26 cellular contexts compared by ENCODE assay signal in the genomic region with DNA sequence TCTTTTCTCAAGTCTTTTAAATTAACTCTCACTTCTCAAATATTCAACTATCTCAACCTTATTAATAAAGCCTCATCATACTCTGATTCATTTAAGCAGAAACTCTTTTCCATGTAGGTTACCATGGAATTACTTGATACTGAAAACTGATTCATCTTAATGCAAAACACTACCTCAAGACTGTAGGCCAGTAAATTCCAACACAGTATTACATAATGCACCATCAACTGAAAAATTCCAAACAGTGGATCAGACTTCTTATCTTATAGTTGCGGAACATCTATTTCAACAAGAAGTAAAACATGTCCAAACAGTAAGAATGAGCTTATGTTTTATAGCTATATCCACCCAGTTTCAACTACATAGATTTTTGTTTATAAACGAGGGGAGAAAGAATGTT.
DNase-seq lines count a peak whose midpoint lies in the region; ATAC-seq, FAIRE-seq and TF ChIP-seq lines count a peak whose summit lies in the region.
"Had no signal": no experiment of that assay in that cellular context is flagged by ENCODE, and none has a peak within 500 bp of the region (broad histone marks: within the 10 kb centered on the region; RNA-seq: fewer than 3 reads in every experiment).

No MANE protein-coding gene starts in this region.

- TF ChIP-seq POLR2A in H54 (IDR thresholded peaks at IDR 0.05; ENCODE audit: low read depth, low read length) (no peak), K562 (conservative IDR thresholded peaks at IDR 0.05) (no peak)

- TF ChIP-seq RAD21 in K562 (CRISPR knock-in tag; conservative IDR thresholded peaks at IDR 0.05 in 1 of 2, IDR thresholded peaks at IDR 0.05 in 1 of 2): no peak

- H3K27ac Mint-ChIP-seq in activated CD4-positive, alpha-beta memory T cell treated with anti-CD3 and anti-CD28 coated beads, Interleukin-2, amount 10 ng/mL, durations not matched to agents 7 days and 5 days: no peak overlapping the region
- H3K27ac Mint-ChIP-seq in activated CD4-positive, alpha-beta T cell treated with anti-CD3 and anti-CD28 coated beads, Interleukin-2, amount 10 ng/mL, durations not matched to agents 7 days and 5 days: no peak overlapping the region
- H3K27ac Mint-ChIP-seq: activated naive CD8-positive, alpha-beta T cell treated with anti-CD3 and anti-CD28 coated beads, Interleukin-2, amount 50 U/mL, for 24 hours; H9; naive thymus-derived CD4-positive, alpha-beta T cell; T-helper 2 cell treated with Interferon-gamma antibody and Interleukin-4, amounts not matched to agents 5 μg/mL and 100 μg/mL, for 36 hours; type B pancreatic cell had no signal

- intact Hi-C loops in K562 (cut with micrococcal nuclease): no loop called here
- intact Hi-C loops in ascending aorta (cut with DNase I): no loop called here
- intact Hi-C loops in left ventricle myocardium superior (cut with micrococcal nuclease): no loop called here

- H3K4me1 ChIP-seq in K562 (replicated peaks in 1 of 2; ENCODE audit: control insufficient read depth in 2 of 2, insufficient read depth in 2 of 2, low read length in 2 of 2) (no peaks in the 10 kb centered on the region; a peak in 1 of 5 replicates), ascending aorta (no peaks in the 10 kb centered on the region)
- H3K4me1 ChIP-seq: stomach had no signal

- TF ChIP-seq CTCF in AG04449 (IDR thresholded peaks at IDR 0.05; ENCODE audit: insufficient read depth, low read length, missing control alignments): no peak
- TF ChIP-seq CTCF in K562 (IDR thresholded peaks at IDR 0.05 in 2 of 3, conservative IDR thresholded peaks at IDR 0.05 in 1 of 3; ENCODE audit: insufficient read depth in 2 of 3, low read depth in 1 of 3, low read length in 3 of 3): no peak
- no peak for TF ChIP-seq CTCF in fibroblast of villous mesenchyme (IDR thresholded peaks at IDR 0.05; ENCODE audit: insufficient read depth, low read depth, low read length)
- no peak for TF ChIP-seq CTCF in ascending aorta (IDR thresholded peaks at IDR 0.05)

- peak; percentile 23 for FAIRE-seq in H54 (lab: Jason Lieb, UNC)
- FAIRE-seq in K562 (lab: Jason Lieb, UNC): peak; percentile 29
- FAIRE-seq: D721Med, HTR-8/SVneo had no signal

- H3K79me2 ChIP-seq in K562 (ENCODE audit: control insufficient read depth, insufficient read depth, low read length): no peaks in the 10 kb centered on the region

- no peaks in the 10 kb centered on the region for H4K20me1 ChIP-seq in K562 (replicated peaks; ENCODE audit: control insufficient read depth, insufficient read depth, low read length)

- H3K36me3 ChIP-seq in K562 (ENCODE audit: control insufficient read depth, insufficient read depth, low read length) (no peaks in the 10 kb centered on the region), ascending aorta (no peaks in the 10 kb centered on the region)
- H3K36me3 ChIP-seq: ovary, stomach, WERI-Rb-1 had no signal

- in situ Hi-C loops in K562 (cut with MboI): no loop called here

- no peak overlapping the region for H3K9ac ChIP-seq in K562 (ENCODE audit: insufficient read depth in 1 of 2, low read depth in 2 of 2, low read length in 2 of 2)

- no peak overlapping the region for H2AFZ ChIP-seq in K562 (ENCODE audit: low read depth, low read length)

- H3K36me3 Mint-ChIP-seq in activated CD4-positive, alpha-beta memory T cell treated with anti-CD3 and anti-CD28 coated beads, Interleukin-2, amount 10 ng/mL, durations not matched to agents 7 days and 5 days (ENCODE audit: low read depth): no peaks in the 10 kb centered on the region
- no peaks in the 10 kb centered on the region for H3K36me3 Mint-ChIP-seq in activated CD4-positive, alpha-beta T cell treated with anti-CD3 and anti-CD28 coated beads, Interleukin-2, amount 10 ng/mL, durations not matched to agents 7 days and 5 days (ENCODE audit: low read depth)
- H3K36me3 Mint-ChIP-seq: naive thymus-derived CD4-positive, alpha-beta T cell; type B pancreatic cell had no signal

- no peak overlapping the region for H3K4me3 ChIP-seq in AG04449 (ENCODE audit: low read depth, low read length)
- no peak overlapping the region for H3K4me3 ChIP-seq in K562
- no peak overlapping the region for H3K4me3 ChIP-seq in fibroblast of villous mesenchyme (ENCODE audit: low read depth, low read length)
- no peak overlapping the region for H3K4me3 ChIP-seq in ascending aorta
- H3K4me3 ChIP-seq: dorsolateral prefrontal cortex, ovary, stomach had no signal

- H3K4me1 Mint-ChIP-seq in activated CD4-positive, alpha-beta memory T cell treated with anti-CD3 and anti-CD28 coated beads, Interleukin-2, amount 10 ng/mL, durations not matched to agents 7 days and 5 days: no peaks in the 10 kb centered on the region
- H3K4me1 Mint-ChIP-seq in activated CD4-positive, alpha-beta T cell treated with anti-CD3 and anti-CD28 coated beads, Interleukin-2, amount 10 ng/mL, durations not matched to agents 7 days and 5 days: no peaks in the 10 kb centered on the region
- H3K4me1 Mint-ChIP-seq: activated naive CD8-positive, alpha-beta T cell treated with anti-CD3 and anti-CD28 coated beads, Interleukin-2, amount 50 U/mL, for 24 hours; H9; naive thymus-derived CD4-positive, alpha-beta T cell had no signal

- H3K4me3 Mint-ChIP-seq in activated CD4-positive, alpha-beta memory T cell treated with anti-CD3 and anti-CD28 coated beads, Interleukin-2, amount 10 ng/mL, durations not matched to agents 7 days and 5 days: no peak overlapping the region
- no peak overlapping the region for H3K4me3 Mint-ChIP-seq in activated CD4-positive, alpha-beta T cell treated with anti-CD3 and anti-CD28 coated beads, Interleukin-2, amount 10 ng/mL, durations not matched to agents 7 days and 5 days
- H3K4me3 Mint-ChIP-seq: activated naive CD8-positive, alpha-beta T cell treated with anti-CD3 and anti-CD28 coated beads, Interleukin-2, amount 50 U/mL, for 24 hours; H9; naive thymus-derived CD4-positive, alpha-beta T cell; T-helper 2 cell treated with Interferon-gamma antibody and Interleukin-4, amounts not matched to agents 5 μg/mL and 100 μg/mL, for 36 hours; type B pancreatic cell had no signal

- no peaks in the 10 kb centered on the region for H3K9me1 ChIP-seq in K562 (ENCODE audit: control insufficient read depth, insufficient read depth, low read length)

- H3K9me3 ChIP-seq in K562 (replicated peaks; ENCODE audit: control insufficient read depth, insufficient read depth, low read depth, low read length): no peaks in the 10 kb centered on the region
- no peaks in the 10 kb centered on the region for H3K9me3 ChIP-seq in ascending aorta
- H3K9me3 ChIP-seq: ovary, stomach had no signal

- no peaks in the 10 kb centered on the region for H3K9me3 Mint-ChIP-seq in activated CD4-positive, alpha-beta memory T cell treated with anti-CD3 and anti-CD28 coated beads, Interleukin-2, amount 10 ng/mL, durations not matched to agents 7 days and 5 days
- no peaks in the 10 kb centered on the region for H3K9me3 Mint-ChIP-seq in activated CD4-positive, alpha-beta T cell treated with anti-CD3 and anti-CD28 coated beads, Interleukin-2, amount 10 ng/mL, durations not matched to agents 7 days and 5 days
- H3K9me3 Mint-ChIP-seq: activated naive CD8-positive, alpha-beta T cell treated with anti-CD3 and anti-CD28 coated beads, Interleukin-2, amount 50 U/mL, for 24 hours; naive thymus-derived CD4-positive, alpha-beta T cell; T-helper 2 cell treated with Interferon-gamma antibody and Interleukin-4, amounts not matched to agents 5 μg/mL and 100 μg/mL, for 36 hours had no signal

- no peaks in the 10 kb centered on the region for H3K27me3 Mint-ChIP-seq in activated CD4-positive, alpha-beta memory T cell treated with anti-CD3 and anti-CD28 coated beads, Interleukin-2, amount 10 ng/mL, durations not matched to agents 7 days and 5 days
- no peaks in the 10 kb centered on the region for H3K27me3 Mint-ChIP-seq in activated CD4-positive, alpha-beta T cell treated with anti-CD3 and anti-CD28 coated beads, Interleukin-2, amount 10 ng/mL, durations not matched to agents 7 days and 5 days
- H3K27me3 Mint-ChIP-seq: activated naive CD8-positive, alpha-beta T cell treated with anti-CD3 and anti-CD28 coated beads, Interleukin-2, amount 50 U/mL, for 24 hours; naive thymus-derived CD4-positive, alpha-beta T cell; type B pancreatic cell had no signal

- no peak overlapping the region for H3K4me2 ChIP-seq in K562 (ENCODE audit: insufficient read depth, low read length)

- H3K27me3 ChIP-seq in K562 (ENCODE audit: control insufficient read depth in 2 of 2, insufficient read depth in 2 of 2, low read length in 2 of 2) (no peaks in the 10 kb centered on the region), ascending aorta (no peaks in the 10 kb centered on the region)
- H3K27me3 ChIP-seq: dorsolateral prefrontal cortex, ovary, stomach had no signal

- WGBS in K562 (ENCODE audit: insufficient coverage, low coverage, missing lambda C conversion rate): 50% methylated on average over 2 of the region's 2 CpGs

- no TSS peak for BruUV-seq in K562 (replicated peaks; lab: Mats Ljungman, UMichigan)

- CTCF ChIA-PET in AG04449 (lab: Yijun Ruan, JAX): interaction anchor here (3.9 kb wide), 1 partner anchor 248 kb away, joined by 13 read pairs; no protein-coding TSS in a partner anchor
- CTCF ChIA-PET in K562 (lab: Yijun Ruan, JAX; ENCODE audit: low intra/inter-chr PET ratio): no interaction called here
- CTCF ChIA-PET in activated CD4-positive, alpha-beta memory T cell treated with anti-CD3 and anti-CD28 coated beads, Interleukin-2, amount 10 ng/mL, durations not matched to agents 7 days and 5 days (lab: Charles Lee): interaction anchor here (0.6 to 1.0 kb wide), 2 partner anchors 248 to 799 kb away, joined by 3 to 4 read pairs; no protein-coding TSS in a partner anchor
- CTCF ChIA-PET in activated CD4-positive, alpha-beta T cell treated with anti-CD3 and anti-CD28 coated beads, Interleukin-2, amount 10 ng/mL, durations not matched to agents 7 days and 5 days (lab: Charles Lee): no interaction called here

- TF ChIP-seq EP300 in K562 (IDR thresholded peaks at IDR 0.05; ENCODE audit: low read length): no peak

- POLR2A ChIA-PET in AG04449 (lab: Yijun Ruan, JAX) (no interaction called here), K562 (lab: Yijun Ruan, JAX) (no interaction called here)
- POLR2A ChIA-PET in activated CD4-positive, alpha-beta memory T cell treated with anti-CD3 and anti-CD28 coated beads, Interleukin-2, amount 10 ng/mL, durations not matched to agents 7 days and 5 days (lab: Charles Lee): no interaction called here
- POLR2A ChIA-PET in activated CD4-positive, alpha-beta T cell treated with anti-CD3 and anti-CD28 coated beads, Interleukin-2, amount 10 ng/mL, durations not matched to agents 7 days and 5 days (lab: Charles Lee): no interaction called here

- H3K27ac ChIP-seq in K562 (ENCODE audit: extremely low read depth, low read depth, low read length) (no peak overlapping the region), ascending aorta (no peak overlapping the region)
- H3K27ac ChIP-seq: C4-2B, dorsolateral prefrontal cortex, epithelial cell of prostate, ovary, RWPE1, stomach, WERI-Rb-1 had no signal

- peak; percentile 24 for DNase-seq in AG04449 (ENCODE audit: low read depth, low spot score)
- DNase-seq in H54 (ENCODE audit: insufficient read length, low spot score): no peak
- no peak for DNase-seq in K562 (ENCODE audit: extremely low read depth in 1 of 4, low spot score in 3 of 4)
- DNase-seq in fibroblast of villous mesenchyme (ENCODE audit: low read depth): peak; percentile 92
- DNase-seq in ascending aorta (ENCODE audit: low spot score in 2 of 2): no peak
- no peak for DNase-seq in left ventricle myocardium superior
- no peak for DNase-seq in activated CD4-positive, alpha-beta memory T cell treated with anti-CD3 and anti-CD28 coated beads, Interleukin-2, amount 10 ng/mL, durations not matched to agents 7 days and 5 days
- no peak for DNase-seq in activated CD4-positive, alpha-beta T cell treated with anti-CD3 and anti-CD28 coated beads, Interleukin-2, amount 10 ng/mL, durations not matched to agents 7 days and 5 days
- DNase-seq: activated CD4-positive, alpha-beta T cell treated with anti-CD3 and anti-CD28 coated beads, Interleukin-2, amount 50 U/mL, for 1 hour; activated naive CD8-positive, alpha-beta T cell treated with anti-CD3 and anti-CD28 coated beads, Interleukin-2, amount 50 U/mL, for 24 hours; central memory CD4-positive, alpha-beta T cell; dorsolateral prefrontal cortex; H9; naive thymus-derived CD4-positive, alpha-beta T cell; NCI-H1694 treated with DMSO at 0.1 percent for 48 hours; ovary; right cardiac atrium; stomach; WERI-Rb-1 had no signal

- no peak for ATAC-seq in K562
- no peak for ATAC-seq in left ventricle myocardium superior
- ATAC-seq: activated naive CD8-positive, alpha-beta T cell treated with anti-CD3 and anti-CD28 coated beads, Interleukin-2, amount 50 U/mL, for 24 hours; naive thymus-derived CD4-positive, alpha-beta T cell; right cardiac atrium had no signal

Comparison
In these comparisons a context has a peak if more than half of its experiments do, and no peak if none do; other contexts are left out.
1. DNase-seq: peak in AG04449 (single experiment) and fibroblast of villous mesenchyme (single experiment); none in H54 (single experiment), K562 (0 of 4), ascending aorta (0 of 2), left ventricle myocardium superior (single experiment), activated CD4-positive, alpha-beta memory T cell treated with anti-CD3 and anti-CD28 coated beads, Interleukin-2, amount 10 ng/mL, durations not matched to agents 7 days and 5 days (single experiment) and activated CD4-positive, alpha-beta T cell treated with anti-CD3 and anti-CD28 coated beads, Interleukin-2, amount 10 ng/mL, durations not matched to agents 7 days and 5 days (single experiment).
2. CTCF ChIA-PET loops: an anchor here in AG04449 (3.9 kb wide) and activated CD4-positive, alpha-beta memory T cell treated with anti-CD3 and anti-CD28 coated beads, Interleukin-2, amount 10 ng/mL, durations not matched to agents 7 days and 5 days (0.6 to 1.0 kb wide); none called in K562 and activated CD4-positive, alpha-beta T cell treated with anti-CD3 and anti-CD28 coated beads, Interleukin-2, amount 10 ng/mL, durations not matched to agents 7 days and 5 days.